ENCODE assay signal across 8 cellular contexts in genomic region chr1:67211589-67212563, GRCh38. TPM values are rescaled to one million over a fixed set of nuclear protein-coding genes. Genes with fewer than 3 reads are reported as not detected.
A peak's percentile ranks its signal among the peaks of the same experiment; 100 is the strongest.
DNase-seq lines count a peak whose midpoint lies in the region; ATAC-seq lines count a peak whose summit lies in the region.

No MANE protein-coding gene starts in this region.

- peaks cover 7% of the 10 kb centered on the region for H3K36me3 Mint-ChIP-seq in activated CD4-positive, alpha-beta T cell treated with anti-CD3 and anti-CD28 coated beads for 36 hours (ENCODE audit: low read depth)
- no peaks in the 10 kb centered on the region for H3K36me3 Mint-ChIP-seq in T-helper 2 cell treated with Interferon-gamma antibody and Interleukin-4, amounts not matched to agents 5 μg/mL and 100 μg/mL, for 36 hours (ENCODE audit: low read depth)
- no peaks in the 10 kb centered on the region for H3K36me3 Mint-ChIP-seq in central memory CD8-positive, alpha-beta T cell (ENCODE audit: insufficient read depth)
- no peaks in the 10 kb centered on the region for H3K36me3 Mint-ChIP-seq in naive thymus-derived CD8-positive, alpha-beta T cell

- CTCF ChIA-PET in activated CD4-positive, alpha-beta T cell treated with anti-CD3 and anti-CD28 coated beads for 36 hours (lab: Charles Lee), result interaction anchor here (0.6 to 8.8 kb wide), 64 partner anchors 10 to 465 kb away, joined by 3 to 153 read pairs (median 4); partner anchors contain the start of genes IL23R and SLC35D1

- POLR2A ChIA-PET in activated CD4-positive, alpha-beta T cell treated with anti-CD3 and anti-CD28 coated beads for 36 hours (lab: Charles Lee), result interaction anchor here (0.6 to 1.4 kb wide), 8 partner anchors 16 to 309 kb away, joined by 3 to 7 read pairs (median 5); no protein-coding TSS in a partner anchor
- POLR2A ChIA-PET in naive thymus-derived CD8-positive, alpha-beta T cell (lab: Charles Lee), result interaction anchor here (0.6 to 2.6 kb wide), 11 partner anchors 9 to 1793 kb away, joined by 3 to 11 read pairs (median 3); partner anchors contain the start of gene SLC35D1

- no peaks in the 10 kb centered on the region for H3K9me3 Mint-ChIP-seq in activated CD4-positive, alpha-beta T cell treated with anti-CD3 and anti-CD28 coated beads for 36 hours (ENCODE audit: low read depth)
- no peaks in the 10 kb centered on the region for H3K9me3 Mint-ChIP-seq in T-helper 2 cell treated with Interferon-gamma antibody and Interleukin-4, amounts not matched to agents 5 μg/mL and 100 μg/mL, for 36 hours
- H3K9me3 Mint-ChIP-seq in central memory CD8-positive, alpha-beta T cell, result no peaks in the 10 kb centered on the region
- H3K9me3 Mint-ChIP-seq in naive thymus-derived CD8-positive, alpha-beta T cell, result no peaks in the 10 kb centered on the region

- in situ Hi-C loops in KBM-7 (cut with MboI; ENCODE audit: low pct_unique_long_range_greater_than_20kb, low sequenced_read_pairs), result no loop called here

- intact Hi-C loops in activated CD4-positive, alpha-beta T cell treated with anti-CD3 and anti-CD28 coated beads for 36 hours (cut with DNase I, micrococcal nuclease), result loop anchor here (1.0 to 5.0 kb wide), 8 partner anchors 18 to 447 kb away; partner anchors contain the start of gene SLC35D1 (in 1 of the 2)

- peak; percentile 74 for ATAC-seq in activated CD4-positive, alpha-beta T cell treated with anti-CD3 and anti-CD28 coated beads for 36 hours
- ATAC-seq in central memory CD8-positive, alpha-beta T cell (replicated peaks; ENCODE audit: extremely low read depth, poor library complexity, severe bottlenecking), result peak; percentile 58
- peak; percentile 72 to 74 for ATAC-seq in naive thymus-derived CD8-positive, alpha-beta T cell
- ATAC-seq in GM21786 (IDR thresholded peaks at IDR 0.05; ENCODE audit: unreplicated experiment), result no peak

- H3K27me3 Mint-ChIP-seq in activated CD4-positive, alpha-beta T cell treated with anti-CD3 and anti-CD28 coated beads for 36 hours, result no peaks in the 10 kb centered on the region
- no peaks in the 10 kb centered on the region for H3K27me3 Mint-ChIP-seq in T-helper 2 cell treated with Interferon-gamma antibody and Interleukin-4, amounts not matched to agents 5 μg/mL and 100 μg/mL, for 36 hours (ENCODE audit: low read depth)
- no peaks in the 10 kb centered on the region for H3K27me3 Mint-ChIP-seq in central memory CD8-positive, alpha-beta T cell
- H3K27me3 Mint-ChIP-seq in naive thymus-derived CD8-positive, alpha-beta T cell, result no peaks in the 10 kb centered on the region

- peak overlapping the region; percentile 83 for H3K27ac Mint-ChIP-seq in activated CD4-positive, alpha-beta T cell treated with anti-CD3 and anti-CD28 coated beads for 36 hours
- peak overlapping the region; percentile 39 for H3K27ac Mint-ChIP-seq in T-helper 2 cell treated with Interferon-gamma antibody and Interleukin-4, amounts not matched to agents 5 μg/mL and 100 μg/mL, for 36 hours
- no peak overlapping the region for H3K27ac Mint-ChIP-seq in central memory CD8-positive, alpha-beta T cell (ENCODE audit: low read depth)
- peak overlapping the region in 3 of 10 donors; percentile 2 to 9 (median 7) for H3K27ac Mint-ChIP-seq in naive thymus-derived CD8-positive, alpha-beta T cell

- no peak overlapping the region for H3K4me3 Mint-ChIP-seq in activated CD4-positive, alpha-beta T cell treated with anti-CD3 and anti-CD28 coated beads for 36 hours
- no peak overlapping the region for H3K4me3 Mint-ChIP-seq in T-helper 2 cell treated with Interferon-gamma antibody and Interleukin-4, amounts not matched to agents 5 μg/mL and 100 μg/mL, for 36 hours
- H3K4me3 Mint-ChIP-seq in central memory CD8-positive, alpha-beta T cell, result no peak overlapping the region
- H3K4me3 Mint-ChIP-seq in naive thymus-derived CD8-positive, alpha-beta T cell, result peak overlapping the region in 5 of 10 donors; percentile 3 to 55 (median 18)

- peak; percentile 72 for DNase-seq in activated CD4-positive, alpha-beta T cell treated with anti-CD3 and anti-CD28 coated beads for 36 hours
- DNase-seq in activated CD4-positive, alpha-beta T cell treated with anti-CD3 and anti-CD28 coated beads for 1 hour, result no peak
- peak; percentile 45 for DNase-seq in KBM-7
- peak; percentile 39 for DNase-seq in T-helper 2 cell treated with Interferon-gamma antibody and Interleukin-4, amounts not matched to agents 5 μg/mL and 100 μg/mL, for 36 hours (ENCODE audit: low spot score)
- DNase-seq in central memory CD8-positive, alpha-beta T cell (ENCODE audit: low spot score in 2 of 2), result no peak
- DNase-seq in naive thymus-derived CD8-positive, alpha-beta T cell, result peak; percentile 11 to 75 (median 40)
- DNase-seq in mucosa of gallbladder (ENCODE audit: low spot score), result no peak

- H3K4me1 Mint-ChIP-seq in activated CD4-positive, alpha-beta T cell treated with anti-CD3 and anti-CD28 coated beads for 36 hours, result peaks cover 36% of the 10 kb centered on the region
- H3K4me1 Mint-ChIP-seq in T-helper 2 cell treated with Interferon-gamma antibody and Interleukin-4, amounts not matched to agents 5 μg/mL and 100 μg/mL, for 36 hours (ENCODE audit: low read depth), result peaks cover 20% of the 10 kb centered on the region
- H3K4me1 Mint-ChIP-seq in central memory CD8-positive, alpha-beta T cell, result no peaks in the 10 kb centered on the region
- peaks cover 9 to 24% (median 21%) of the 10 kb centered on the region in 4 donors for H3K4me1 Mint-ChIP-seq in naive thymus-derived CD8-positive, alpha-beta T cell

RNA-seq across cellular contexts. Expression of gene IL23R, which starts 45.6 kb away (rescaled TPM):
- 1 to 10 TPM; 7.1 to 9.3 TPM for total RNA-seq in activated CD4-positive, alpha-beta T cell treated with anti-CD3 and anti-CD28 coated beads for 36 hours
- total RNA-seq in naive thymus-derived CD8-positive, alpha-beta T cell, result not detected
- not detected for polyA plus RNA-seq in naive thymus-derived CD8-positive, alpha-beta T cell
- total RNA-seq in mucosa of gallbladder, result 0.32 TPM

Comparison
In these comparisons a context has a peak if more than half of its experiments do, and no peak if none do; other contexts are left out.
1. DNase-seq: peak in activated CD4-positive, alpha-beta T cell treated with anti-CD3 and anti-CD28 coated beads for 36 hours (single experiment), KBM-7 (single experiment), T-helper 2 cell treated with Interferon-gamma antibody and Interleukin-4, amounts not matched to agents 5 μg/mL and 100 μg/mL, for 36 hours (single experiment) and naive thymus-derived CD8-positive, alpha-beta T cell (10 of 10); none in activated CD4-positive, alpha-beta T cell treated with anti-CD3 and anti-CD28 coated beads for 1 hour (single experiment), central memory CD8-positive, alpha-beta T cell (0 of 2) and mucosa of gallbladder (single experiment).